Comparison of ENCODE assay signal across 9 cellular contexts in genomic region chr1:154968731-154969130, GRCh38. TPM values are rescaled to one million over a fixed set of nuclear protein-coding genes. Genes with fewer than 3 reads are reported as not detected.
DNase-seq lines count a peak whose midpoint lies in the region; ATAC-seq and TF ChIP-seq lines count a peak whose summit lies in the region.
"Had no signal": no experiment of that assay in that cellular context is flagged by ENCODE, and none has a peak within 500 bp of the region (broad histone marks: within the 10 kb centered on the region; RNA-seq: fewer than 3 reads in every experiment).

No MANE protein-coding gene starts in this region.

- H3K36me3 Mint-ChIP-seq in T-cell: peaks cover 32% of the 10 kb centered on the region

- TF ChIP-seq CTCF in fibroblast of pulmonary artery (IDR thresholded peaks at IDR 0.05; ENCODE audit: low read length, missing control alignments): no peak

- DNase-seq in H7 (no peak), T-cell (no peak), fibroblast of pulmonary artery (ENCODE audit: low read depth) (no peak), skeletal muscle cell (ENCODE audit: low read depth) (no peak), cerebellar nuclear complex (lab: John Stamatoyannopoulos, UW) (no peak), amygdala (lab: John Stamatoyannopoulos, UW) (no peak), occipital lobe (lab: John Stamatoyannopoulos, UW) (no peak)
- DNase-seq: activated CD4-positive, alpha-beta T cell treated with anti-CD3 and anti-CD28 coated beads for 48 hours had no signal

- H3K9me3 Mint-ChIP-seq in T-cell: no peaks in the 10 kb centered on the region

- H3K27me3 Mint-ChIP-seq in T-cell: no peaks in the 10 kb centered on the region

- H3K27me3 ChIP-seq in H7 (ENCODE audit: control insufficient read depth, insufficient read depth, low read length): no peaks in the 10 kb centered on the region

- no peak overlapping the region for H3K4me3 Mint-ChIP-seq in T-cell

- peaks cover 25 to 42% (median 27%) of the 10 kb centered on the region in 3 donors for H3K4me1 Mint-ChIP-seq in T-cell

- ATAC-seq in T-cell (replicated peaks in 1 of 4) (no peak), GM19452 (IDR thresholded peaks at IDR 0.05; ENCODE audit: unreplicated experiment) (no peak)

- H3K36me3 ChIP-seq in H7 (replicated peaks; ENCODE audit: control insufficient read depth, insufficient read depth, low read length): peaks cover 41% of the 10 kb centered on the region

- POLR2A ChIA-PET in T-cell (lab: Charles Lee): interaction anchor here (0.5 to 1.0 kb wide), 3 partner anchors 13 to 571 kb away, joined by 3 to 6 read pairs (median 3); partner anchors contain the start of gene PBXIP1 (in 1 of the 2)

- peak overlapping the region; percentile 89 for H3K4me3 ChIP-seq in H7 (ENCODE audit: insufficient read depth, low read depth, low read length)
- peak overlapping the region; percentile 83 for H3K4me3 ChIP-seq in fibroblast of pulmonary artery (replicated peaks; ENCODE audit: low read depth, low read length)
- H3K4me3 ChIP-seq in skeletal muscle cell (ENCODE audit: low read depth, low read length): peak overlapping the region; percentile 94

- CTCF ChIA-PET in T-cell (lab: Charles Lee): no interaction called here

- H3K27ac Mint-ChIP-seq in T-cell: peak overlapping the region; percentile 16 to 77

RNA-seq across cellular contexts. Expression of gene SHC1, which starts 1.8 kb away (rescaled TPM):
- 298 and 333 TPM in 2 replicates for total RNA-seq in H7 (2014; rRNA removed; shearing (Covaris generic))
- 10 to 100 TPM; 61.3 to 88.2 (median 76.8) TPM for total RNA-seq in T-cell
- total RNA-seq in occipital lobe: 10.0 TPM

RNA-seq across cellular contexts. Expression of gene CKS1B, which starts 5.8 kb away (rescaled TPM):
- 342 and 347 TPM in 2 replicates for total RNA-seq in H7 (2014; rRNA removed; shearing (Covaris generic))
- total RNA-seq in T-cell: 10 to 100 TPM in 4 of 5 donors, 1 to 10 TPM in 1; 7.9 to 11.8 (median 10.3) TPM
- total RNA-seq in occipital lobe: 12.2 TPM

RNA-seq across cellular contexts. Expression of gene PYGO2, which starts 7.1 kb away (rescaled TPM):
- total RNA-seq in H7 (2014; rRNA removed; shearing (Covaris generic)): 52.6 and 62.8 TPM in 2 replicates
- total RNA-seq in T-cell (10 to 100 TPM; 36.0 to 70.8 (median 68.5) TPM), occipital lobe (11.2 TPM)

RNA-seq across cellular contexts. Expression of gene PBXIP1, which starts 12.8 kb away (rescaled TPM):
- total RNA-seq in H7 (2014; rRNA removed; shearing (Covaris generic)): 43.6 and 48.5 TPM in 2 replicates
- 100 to 1,000 TPM; 299 to 450 (median 328) TPM for total RNA-seq in T-cell
- 25.0 TPM for total RNA-seq in occipital lobe

RNA-seq across cellular contexts. Expression of gene FLAD1, which starts 14.4 kb away (rescaled TPM):
- total RNA-seq in H7 (2014; rRNA removed; shearing (Covaris generic)): 152 and 177 TPM in 2 replicates
- total RNA-seq in T-cell (10 to 100 TPM; 32.8 to 64.3 (median 53.4) TPM), occipital lobe (17.2 TPM)

Comparison
In these comparisons a context has a peak if more than half of its experiments do, and no peak if none do; other contexts are left out.
1. RNA of gene CKS1B, which starts 5.8 kb away (total RNA-seq): 342 to 347 TPM in H7; 12.2 TPM in occipital lobe (single experiment) and 7.9 to 11.8 TPM in T-cell; every median in the first group is over 10 times any median in the second.
2. Peak in every context shown above with its lines, with median percentiles within 50 percentile points of each other: H3K4me3 ChIP-seq.